ENCODE assay signal across 8 cellular contexts in the genomic region with DNA sequence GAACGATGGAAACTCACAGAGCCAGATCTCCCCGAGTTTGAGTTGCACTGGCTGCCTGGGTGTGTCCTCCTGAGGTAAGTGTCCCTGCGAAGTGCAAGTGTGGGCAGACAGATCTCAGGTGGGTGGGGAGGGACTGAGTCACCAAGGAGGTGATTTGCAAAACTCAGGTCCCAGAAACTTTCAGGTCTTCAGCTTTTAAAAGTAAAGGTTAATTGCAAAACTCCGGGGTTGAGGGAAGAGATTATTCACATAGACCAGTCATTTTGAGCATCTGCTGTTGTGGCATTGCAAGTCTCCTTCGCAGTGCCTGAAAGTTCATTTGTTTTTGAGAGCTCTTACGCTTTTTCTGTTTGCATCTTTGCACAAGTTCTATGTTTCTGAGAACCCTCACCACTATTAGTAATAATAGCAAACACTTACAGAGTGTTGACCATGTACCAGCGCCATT. TPM values are rescaled to one million over a fixed set of nuclear protein-coding genes. Genes with fewer than 3 reads are reported as not detected.
DNase-seq lines count a peak whose midpoint lies in the region; ATAC-seq and TF ChIP-seq lines count a peak whose summit lies in the region.

No MANE protein-coding gene starts in this region.

- intact Hi-C loops in thyroid gland (cut with DNase I) = no loop called here

- H3K27ac ChIP-seq in thyroid gland = no peak overlapping the region

- ATAC-seq in GM18861 (IDR thresholded peaks at IDR 0.05; ENCODE audit: unreplicated experiment) = peak; percentile 25
- ATAC-seq in HG03280 (IDR thresholded peaks at IDR 0.05; ENCODE audit: unreplicated experiment) = peak; percentile 31

- H3K36me3 ChIP-seq in thyroid gland = no peaks in the 10 kb centered on the region

- no peak for TF ChIP-seq CTCF in foreskin fibroblast (IDR thresholded peaks at IDR 0.05; ENCODE audit: low read depth, low read length)
- TF ChIP-seq CTCF in thyroid gland (IDR thresholded peaks at IDR 0.05) = no peak

- 78 to 79% methylated on average over 7 of the region's 7 CpGs for WGBS in thyroid gland, 2 donors

- no peaks in the 10 kb centered on the region for H3K27me3 ChIP-seq in thyroid gland

- no peaks in the 10 kb centered on the region for H3K9me3 ChIP-seq in thyroid gland

- H3K4me3 ChIP-seq in foreskin fibroblast (ENCODE audit: low read depth in 1 of 2, low read length in 2 of 2) (no peak overlapping the region), thyroid gland (replicated peaks in 1 of 3) (no peak overlapping the region)

- peaks cover 22 to 48% of the 10 kb centered on the region in 2 donors for H3K4me1 ChIP-seq in thyroid gland

- TF ChIP-seq POLR2A in thyroid gland (IDR thresholded peaks at IDR 0.05) = no peak

- DNase-seq in activated T-cell treated with anti-CD3 and anti-CD28 coated beads for 48 hours (ENCODE audit: low read depth) (peak; percentile 71), NCI-H2227 treated with DMSO at 0.1 percent for 48 hours (lab: John Stamatoyannopoulos, UW) (no peak), mucosa of gallbladder (ENCODE audit: low spot score) (no peak), foreskin fibroblast (no peak), thyroid gland (no peak)
- DNase-seq in stimulated activated CD4-positive, alpha-beta T cell treated with anti-CD3 and anti-CD28 coated beads, Interleukin-12 subunit alpha, Interleukin-12 subunit beta, amount 100 ng/mL, for 48 hours (ENCODE audit: low read depth in 2 of 3, low spot score in 1 of 3) = peak; percentile 69 to 77 (median 74)

RNA-seq across cellular contexts. Expression of gene CD44, which starts 7.1 kb away (rescaled TPM):
- total RNA-seq in mucosa of gallbladder (356 TPM), thyroid gland (100 to 1,000 TPM; 164 to 302 (median 189) TPM)

Comparison
In these comparisons a context has a peak if more than half of its experiments do, and no peak if none do; other contexts are left out.
1. DNase-seq: peak in activated T-cell treated with anti-CD3 and anti-CD28 coated beads for 48 hours (single experiment) and stimulated activated CD4-positive, alpha-beta T cell treated with anti-CD3 and anti-CD28 coated beads, Interleukin-12 subunit alpha, Interleukin-12 subunit beta, amount 100 ng/mL, for 48 hours (3 of 3); none in NCI-H2227 treated with DMSO at 0.1 percent for 48 hours (single experiment), mucosa of gallbladder (single experiment), foreskin fibroblast (0 of 2) and thyroid gland (0 of 2).